In genomic region chr15:97995881-97996603, GRCh38 we compare ENCODE assay signal across 8 cellular contexts. TPM values are rescaled to one million over a fixed set of nuclear protein-coding genes. Genes with fewer than 3 reads are reported as not detected.
DNase-seq lines count a peak whose midpoint lies in the region; ATAC-seq, FAIRE-seq and TF ChIP-seq lines count a peak whose summit lies in the region.

No MANE protein-coding gene starts in this region.

- peaks cover 0 to 2% of the 10 kb centered on the region in 2 experiments for H3K27me3 ChIP-seq in endothelial cell of umbilical vein (ENCODE audit: control insufficient read depth in 2 of 2, insufficient read depth in 2 of 2, low read length in 2 of 2)

- no peak overlapping the region for H3K4me2 ChIP-seq in endothelial cell of umbilical vein (ENCODE audit: insufficient read depth, low read length)

- CTCF ChIA-PET in endothelial cell of umbilical vein (lab: Charles Lee): no interaction called here

- intact Hi-C loops in endothelial cell of umbilical vein (cut with micrococcal nuclease): no loop called here

- POLR2A ChIA-PET in endothelial cell of umbilical vein (lab: Charles Lee): no interaction called here

- H3K9me1 ChIP-seq in endothelial cell of umbilical vein (replicated peaks; ENCODE audit: control insufficient read depth, extremely low read depth, insufficient read depth, low read length): no peaks in the 10 kb centered on the region

- peaks cover 11% of the 10 kb centered on the region for H3K4me1 Mint-ChIP-seq in T-helper 2 cell treated with Interferon-gamma antibody and Interleukin-4, amounts not matched to agents 5 μg/mL and 100 μg/mL, for 36 hours (ENCODE audit: low read depth)
- peaks cover 11 to 12% of the 10 kb centered on the region in 2 donors for H3K4me1 Mint-ChIP-seq in stimulated activated naive B cell treated with anti-CD40 and anti-IgM and Interleukin-4, amounts not matched to agents 10 μg/mL and 1 μg/mL and 100 μg/mL, for 72 hours

- no peak overlapping the region for H2AFZ ChIP-seq in endothelial cell of umbilical vein (ENCODE audit: low read depth, low read length)

- peak overlapping the region; percentile 0 for H3K4me3 Mint-ChIP-seq in T-helper 2 cell treated with Interferon-gamma antibody and Interleukin-4, amounts not matched to agents 5 μg/mL and 100 μg/mL, for 36 hours
- H3K4me3 Mint-ChIP-seq in stimulated activated naive B cell treated with anti-CD40 and anti-IgM and Interleukin-4, amounts not matched to agents 10 μg/mL and 1 μg/mL and 100 μg/mL, for 72 hours: no peak overlapping the region

- no peaks in the 10 kb centered on the region for H3K9me3 Mint-ChIP-seq in T-helper 2 cell treated with Interferon-gamma antibody and Interleukin-4, amounts not matched to agents 5 μg/mL and 100 μg/mL, for 36 hours
- H3K9me3 Mint-ChIP-seq in stimulated activated naive B cell treated with anti-CD40 and anti-IgM and Interleukin-4, amounts not matched to agents 10 μg/mL and 1 μg/mL and 100 μg/mL, for 72 hours: no peaks in the 10 kb centered on the region

- BruUV-seq in endothelial cell of umbilical vein (replicated peaks; lab: Mats Ljungman, UMichigan): no TSS peak

- no peak overlapping the region for H3K27ac Mint-ChIP-seq in T-helper 2 cell treated with Interferon-gamma antibody and Interleukin-4, amounts not matched to agents 5 μg/mL and 100 μg/mL, for 36 hours
- no peak overlapping the region for H3K27ac Mint-ChIP-seq in stimulated activated naive B cell treated with anti-CD40 and anti-IgM and Interleukin-4, amounts not matched to agents 10 μg/mL and 1 μg/mL and 100 μg/mL, for 72 hours

- no peak overlapping the region for H3K9ac ChIP-seq in endothelial cell of umbilical vein (replicated peaks; ENCODE audit: extremely low read depth, insufficient read depth, low read length)

- DNase-seq in T-helper 2 cell treated with Interferon-gamma antibody and Interleukin-4, amounts not matched to agents 5 μg/mL and 100 μg/mL, for 36 hours (ENCODE audit: low spot score): no peak
- no peak for DNase-seq in T-helper 2 cell
- DNase-seq in NCI-H69 (lab: John Stamatoyannopoulos, UW): peak; percentile 29
- peak; percentile 16 for DNase-seq in endothelial cell of umbilical vein (ENCODE audit: low read depth, low spot score)
- no peak for DNase-seq in stimulated activated naive B cell treated with anti-CD40 and anti-IgM and Interleukin-4, amounts not matched to agents 10 μg/mL and 1 μg/mL and 100 μg/mL, for 72 hours
- DNase-seq in NCI-H1092 treated with DMSO at 0.1 percent for 48 hours (lab: John Stamatoyannopoulos, UW): no peak
- no peak for DNase-seq in NCI-H2171 (lab: John Stamatoyannopoulos, UW)

- no peaks in the 10 kb centered on the region for H3K79me2 ChIP-seq in endothelial cell of umbilical vein (ENCODE audit: control insufficient read depth, insufficient read depth, low read length)

- no peak for FAIRE-seq in endothelial cell of umbilical vein (lab: Jason Lieb, UNC)

- H3K27me3 Mint-ChIP-seq in T-helper 2 cell treated with Interferon-gamma antibody and Interleukin-4, amounts not matched to agents 5 μg/mL and 100 μg/mL, for 36 hours (ENCODE audit: low read depth): no peaks in the 10 kb centered on the region
- peaks cover 0 to 6% of the 10 kb centered on the region in 2 donors for H3K27me3 Mint-ChIP-seq in stimulated activated naive B cell treated with anti-CD40 and anti-IgM and Interleukin-4, amounts not matched to agents 10 μg/mL and 1 μg/mL and 100 μg/mL, for 72 hours

- no peak overlapping the region for H3K4me3 ChIP-seq in endothelial cell of umbilical vein (replicated peaks in 1 of 3; ENCODE audit: insufficient read depth in 1 of 3, low read depth in 1 of 3, low read length in 3 of 3)

- no peaks in the 10 kb centered on the region for H3K36me3 ChIP-seq in endothelial cell of umbilical vein (ENCODE audit: control insufficient read depth in 2 of 2, extremely low read depth in 1 of 2, insufficient read depth in 2 of 2, low read length in 2 of 2)

- dilution Hi-C loops in endothelial cell of umbilical vein (cut with MboI; ENCODE audit: extremely low pct_ligation_motif_present, low sequenced_read_pairs): no loop called here

- peaks cover 13% of the 10 kb centered on the region for H3K4me1 ChIP-seq in endothelial cell of umbilical vein (ENCODE audit: control insufficient read depth, extremely low read depth, insufficient read depth, low read length)

- no peaks in the 10 kb centered on the region for H4K20me1 ChIP-seq in endothelial cell of umbilical vein (replicated peaks; ENCODE audit: control insufficient read depth, extremely low read depth, insufficient read depth, low read length)

- no peaks in the 10 kb centered on the region for H3K36me3 Mint-ChIP-seq in T-helper 2 cell treated with Interferon-gamma antibody and Interleukin-4, amounts not matched to agents 5 μg/mL and 100 μg/mL, for 36 hours (ENCODE audit: low read depth)
- H3K36me3 Mint-ChIP-seq in stimulated activated naive B cell treated with anti-CD40 and anti-IgM and Interleukin-4, amounts not matched to agents 10 μg/mL and 1 μg/mL and 100 μg/mL, for 72 hours: no peaks in the 10 kb centered on the region

- H3K9me3 ChIP-seq in endothelial cell of umbilical vein (replicated peaks; ENCODE audit: control insufficient read depth, insufficient read depth, low read length): no peaks in the 10 kb centered on the region

- no peak overlapping the region for H3K27ac ChIP-seq in endothelial cell of umbilical vein (ENCODE audit: insufficient read depth, low read depth, low read length)

- no peak for TF ChIP-seq POLR2A in endothelial cell of umbilical vein (IDR thresholded peaks at IDR 0.05; ENCODE audit: low read depth, low read length)

- ATAC-seq in stimulated activated naive B cell treated with anti-CD40 and anti-IgM and Interleukin-4, amounts not matched to agents 10 μg/mL and 1 μg/mL and 100 μg/mL, for 72 hours (replicated peaks): peak; percentile 41 to 53
- ATAC-seq in HG02981 (IDR thresholded peaks at IDR 0.05; ENCODE audit: unreplicated experiment): no peak

- TF ChIP-seq CTCF in endothelial cell of umbilical vein (IDR thresholded peaks at IDR 0.05; ENCODE audit: extremely low read depth in 1 of 2, insufficient read depth in 1 of 2, low read depth in 1 of 2, low read length in 2 of 2): peak in 1 of 2 donors; percentile 26

TF ChIP-seq in endothelial cell of umbilical vein, 7 proteins besides CTCF, POLR2A, EP300 and RAD21:
- TF ChIP-seq POLR2AphosphoS5 (IDR thresholded peaks at IDR 0.05; ENCODE audit: insufficient read depth, low read depth, low read length): no peak
- TF ChIP-seq EZH2 (IDR thresholded peaks at IDR 0.05; ENCODE audit: borderline replicate concordance, low read depth, low read length, severe bottlenecking): no peak
- no peak for TF ChIP-seq MAX (IDR thresholded peaks at IDR 0.05; ENCODE audit: insufficient read depth, insufficient read length)
- no peak for TF ChIP-seq FOS (IDR thresholded peaks at IDR 0.05; ENCODE audit: borderline replicate concordance, insufficient read depth, low read length)
- no peak for TF ChIP-seq MYC (IDR thresholded peaks at IDR 0.05; ENCODE audit: low read depth, low read length)
- no peak for TF ChIP-seq GATA2 (IDR thresholded peaks at IDR 0.05; ENCODE audit: insufficient read depth, insufficient read length, low read depth, low read length)
- no peak for TF ChIP-seq JUN (IDR thresholded peaks at IDR 0.05; ENCODE audit: borderline replicate concordance, insufficient read depth, insufficient read length, low read depth)

RNA-seq across cellular contexts. Expression of gene ARRDC4, which starts 35.5 kb away (rescaled TPM):
- 0.97 and 2.5 TPM in 2 replicates for total RNA-seq in endothelial cell of umbilical vein
- polyA plus RNA-seq in endothelial cell of umbilical vein: 1.1 and 1.2 TPM in 2 replicates
- 0.94 and 1.1 TPM in 2 replicates for polyA plus RNA-seq in endothelial cell of umbilical vein (2011; cell fraction: cytosol; rRNA removed)
- polyA plus RNA-seq in endothelial cell of umbilical vein (2011; cell fraction: nucleus; rRNA removed): 1.1 and 1.4 TPM in 2 replicates
- 0.50 and 0.94 TPM in 2 replicates for polyA plus RNA-seq in endothelial cell of umbilical vein (2012)
- 1.4 and 1.8 TPM in 2 replicates for polyA minus RNA-seq in endothelial cell of umbilical vein
- not detected for polyA minus RNA-seq in endothelial cell of umbilical vein (2011; cell fraction: cytosol; rRNA and poly(A)+ RNA removed)
- 0.82 and 0.96 TPM in 2 replicates for polyA minus RNA-seq in endothelial cell of umbilical vein (2011; cell fraction: nucleus; rRNA and poly(A)+ RNA removed)

Comparison
In these comparisons a context has a peak if more than half of its experiments do, and no peak if none do; other contexts are left out.
1. DNase-seq: peak in NCI-H69 (single experiment) and endothelial cell of umbilical vein (single experiment); none in T-helper 2 cell treated with Interferon-gamma antibody and Interleukin-4, amounts not matched to agents 5 μg/mL and 100 μg/mL, for 36 hours (single experiment), T-helper 2 cell (0 of 5), stimulated activated naive B cell treated with anti-CD40 and anti-IgM and Interleukin-4, amounts not matched to agents 10 μg/mL and 1 μg/mL and 100 μg/mL, for 72 hours (single experiment), NCI-H1092 treated with DMSO at 0.1 percent for 48 hours (single experiment) and NCI-H2171 (single experiment).